30 cellular contexts compared by ENCODE assay signal in genomic region chr2:204356128-204356527, GRCh38.
DNase-seq lines count a peak whose midpoint lies in the region; ATAC-seq, FAIRE-seq and TF ChIP-seq lines count a peak whose summit lies in the region.
"Had no signal": no experiment of that assay in that cellular context is flagged by ENCODE, and none has a peak within 500 bp of the region (broad histone marks: within the 10 kb centered on the region; RNA-seq: fewer than 3 reads in every experiment).

No MANE protein-coding gene starts in this region.

- TF ChIP-seq RAD21 in K562 (CRISPR knock-in tag; conservative IDR thresholded peaks at IDR 0.05 in 1 of 2, IDR thresholded peaks at IDR 0.05 in 1 of 2) (no peak), neural cell (conservative IDR thresholded peaks at IDR 0.05) (no peak)

- no peak for DNase-seq in K562 (ENCODE audit: extremely low read depth in 1 of 4, low spot score in 3 of 4)
- DNase-seq in glutamatergic neuron = no peak
- DNase-seq in NCI-H128 (lab: John Stamatoyannopoulos, UW; ENCODE audit: unreplicated experiment) = no peak
- no peak for DNase-seq in PC-3
- DNase-seq: 8988T; ACHN; BE2C; C1 segment of cervical spinal cord; CD4-positive, alpha-beta memory T cell; CD4-positive, CD25-positive, alpha-beta regulatory T cell; CD8-positive, alpha-beta memory T cell; COR-L47; DMS 273 treated with DMSO at 0.1 percent for 48 hours; DMS153; DMS53; DMS79; DND-41; EL; GDM1 had no signal

- H2AFZ ChIP-seq in K562 (ENCODE audit: low read depth, low read length) = peak overlapping the region; percentile 80; the same call in 1 of the 2 replicates
- peak overlapping the region; percentile 18 for H2AFZ ChIP-seq in neural cell (ENCODE audit: low read depth, low read length)
- no peak overlapping the region for H2AFZ ChIP-seq in PC-3 (ENCODE audit: low read length)

- H3K36me3 Mint-ChIP-seq in brain = no peaks in the 10 kb centered on the region
- H3K36me3 Mint-ChIP-seq in glutamatergic neuron (ENCODE audit: unreplicated experiment) = no peaks in the 10 kb centered on the region
- H3K36me3 Mint-ChIP-seq: CD14-positive monocyte; CD4-positive, alpha-beta memory T cell; CD4-positive, CD25-positive, alpha-beta regulatory T cell had no signal

- H3K4me2 ChIP-seq in K562 (ENCODE audit: insufficient read depth, low read length) = no peak overlapping the region
- no peak overlapping the region for H3K4me2 ChIP-seq in neural cell (ENCODE audit: low read length)
- H3K4me2 ChIP-seq in PC-3 (ENCODE audit: low read length) = no peak overlapping the region
- H3K4me2 ChIP-seq: BLaER1 had no signal

- H3K9ac ChIP-seq in K562 (ENCODE audit: insufficient read depth in 1 of 2, low read depth in 2 of 2, low read length in 2 of 2) = no peak overlapping the region
- H3K9ac ChIP-seq in neural cell (ENCODE audit: low read length) = peak overlapping the region; percentile 34
- H3K9ac ChIP-seq in PC-3 (ENCODE audit: low read length) = no peak overlapping the region
- H3K9ac ChIP-seq: BLaER1 had no signal

- no peak for FAIRE-seq in K562 (lab: Jason Lieb, UNC)
- FAIRE-seq: A204.1, GM12878, GM12892, GM18507, GM19239 had no signal

- H3K9me3 ChIP-seq in K562 (replicated peaks; ENCODE audit: control insufficient read depth, insufficient read depth, low read depth, low read length) (no peaks in the 10 kb centered on the region), neural cell (ENCODE audit: low read length) (no peaks in the 10 kb centered on the region), PC-3 (ENCODE audit: low read length) (no peaks in the 10 kb centered on the region)
- H3K9me3 ChIP-seq: BE2C, BLaER1 had no signal

- TF ChIP-seq EP300 in K562 (IDR thresholded peaks at IDR 0.05; ENCODE audit: low read length) = no peak
- TF ChIP-seq EP300 in neural cell (conservative IDR thresholded peaks at IDR 0.05; ENCODE audit: poor library complexity, severe bottlenecking) = peak; percentile 55

- WGBS in K562 (ENCODE audit: insufficient coverage, low coverage, missing lambda C conversion rate) = 39% methylated on average over 4 of the region's 4 CpGs

- no peak for ATAC-seq in K562
- ATAC-seq in HG03521 (IDR thresholded peaks at IDR 0.05; ENCODE audit: unreplicated experiment) = no peak
- no peak for ATAC-seq in GM21423 (IDR thresholded peaks at IDR 0.05; ENCODE audit: unreplicated experiment)
- ATAC-seq in PC-3 = no peak
- ATAC-seq: GM12878 had no signal

- H3K27me3 ChIP-seq in K562 (ENCODE audit: control insufficient read depth in 2 of 2, insufficient read depth in 2 of 2, low read length in 2 of 2) (no peaks in the 10 kb centered on the region), neural cell (ENCODE audit: insufficient read depth, low read depth, low read length) (no peaks in the 10 kb centered on the region), PC-3 (ENCODE audit: low read length) (no peaks in the 10 kb centered on the region)
- H3K27me3 ChIP-seq: BE2C, BLaER1 had no signal

- H3K27me3 Mint-ChIP-seq in brain (peaks cover 4% of the 10 kb centered on the region), glutamatergic neuron (ENCODE audit: unreplicated experiment) (peaks cover 8% of the 10 kb centered on the region)

- no peaks in the 10 kb centered on the region for H3F3A ChIP-seq in neural cell (ENCODE audit: insufficient read depth, low read length, poor library complexity, severe bottlenecking)
- H3F3A ChIP-seq in PC-3 (ENCODE audit: low read length, unreplicated experiment) = no peaks in the 10 kb centered on the region

- H3K79me2 ChIP-seq in K562 (ENCODE audit: control insufficient read depth, insufficient read depth, low read length) (no peaks in the 10 kb centered on the region), neural cell (replicated peaks; ENCODE audit: insufficient read depth, low read length) (no peaks in the 10 kb centered on the region), PC-3 (ENCODE audit: low read length) (no peaks in the 10 kb centered on the region)

- H3K36me3 ChIP-seq in K562 (ENCODE audit: control insufficient read depth, insufficient read depth, low read length) (no peaks in the 10 kb centered on the region), neural cell (ENCODE audit: insufficient read depth, low read length) (no peaks in the 10 kb centered on the region), PC-3 (ENCODE audit: low read depth, low read length) (no peaks in the 10 kb centered on the region)
- H3K36me3 ChIP-seq: BE2C, BLaER1 had no signal

- in situ Hi-C loops in K562 (cut with MboI) = no loop called here

- H3K4me1 ChIP-seq in K562 (replicated peaks in 1 of 2; ENCODE audit: control insufficient read depth in 2 of 2, insufficient read depth in 2 of 2, low read length in 2 of 2) = peaks cover 0 to 27% of the 10 kb centered on the region in 2 experiments; a peak in 3 of 5 replicates
- no peaks in the 10 kb centered on the region for H3K4me1 ChIP-seq in PC-3 (ENCODE audit: insufficient read depth, low read length)
- H3K4me1 ChIP-seq: BLaER1 had no signal

- H3K9me3 Mint-ChIP-seq in brain (no peaks in the 10 kb centered on the region), glutamatergic neuron (ENCODE audit: unreplicated experiment) (peaks cover 8% of the 10 kb centered on the region)
- H3K9me3 Mint-ChIP-seq: CD4-positive, alpha-beta memory T cell; CD8-positive, alpha-beta memory T cell had no signal

- no peak overlapping the region for H3K4me3 Mint-ChIP-seq in brain
- H3K4me3 Mint-ChIP-seq in glutamatergic neuron (ENCODE audit: unreplicated experiment) = no peak overlapping the region
- H3K4me3 Mint-ChIP-seq: CD14-positive monocyte; CD4-positive, alpha-beta memory T cell; CD4-positive, CD25-positive, alpha-beta regulatory T cell; CD8-positive, alpha-beta memory T cell had no signal

- H3K27ac Mint-ChIP-seq in brain (peak overlapping the region in 3 of 5 experiments; percentile 6 to 92 (median 73)), glutamatergic neuron (ENCODE audit: unreplicated experiment) (peak overlapping the region; percentile 24)
- H3K27ac Mint-ChIP-seq: CD14-positive monocyte; CD4-positive, alpha-beta memory T cell; CD4-positive, CD25-positive, alpha-beta regulatory T cell; CD8-positive, alpha-beta memory T cell had no signal

- no TSS peak for BruUV-seq in K562 (replicated peaks; lab: Mats Ljungman, UMichigan)
- no TSS peak for BruUV-seq in PC-3 (replicated peaks; lab: Mats Ljungman, UMichigan)

- no peaks in the 10 kb centered on the region for H3K9me1 ChIP-seq in K562 (ENCODE audit: control insufficient read depth, insufficient read depth, low read length)

- H3K27ac ChIP-seq in K562 (ENCODE audit: extremely low read depth, low read depth, low read length) = no peak overlapping the region
- peak overlapping the region; percentile 65 for H3K27ac ChIP-seq in neural cell (ENCODE audit: low read length)
- no peak overlapping the region for H3K27ac ChIP-seq in PC-3 (ENCODE audit: low read length)
- H3K27ac ChIP-seq: BLaER1 had no signal

- H4K20me1 ChIP-seq in K562 (replicated peaks; ENCODE audit: control insufficient read depth, insufficient read depth, low read length) (no peaks in the 10 kb centered on the region), neural cell (ENCODE audit: insufficient read depth) (no peaks in the 10 kb centered on the region), PC-3 (ENCODE audit: low read length) (no peaks in the 10 kb centered on the region)
- H4K20me1 ChIP-seq: BLaER1 had no signal

- intact Hi-C loops in K562 (cut with micrococcal nuclease) (loop anchor here (10.0 kb wide), 1 partner anchor 189 kb away; the partner anchor contains the start of gene PARD3B), PC-3 (cut with micrococcal nuclease) (no loop called here)

- no peaks in the 10 kb centered on the region for H3K9me2 ChIP-seq in neural cell (ENCODE audit: insufficient read depth, low read length)
- H3K9me2 ChIP-seq in PC-3 (replicated peaks; ENCODE audit: low read length) = no peaks in the 10 kb centered on the region

- H3K4me1 Mint-ChIP-seq in brain = peaks cover 57% of the 10 kb centered on the region
- peaks cover 12% of the 10 kb centered on the region for H3K4me1 Mint-ChIP-seq in glutamatergic neuron (ENCODE audit: low read depth, unreplicated experiment)
- H3K4me1 Mint-ChIP-seq: CD4-positive, alpha-beta memory T cell; CD4-positive, CD25-positive, alpha-beta regulatory T cell; CD8-positive, alpha-beta memory T cell had no signal

- CTCF ChIA-PET in K562 (lab: Yijun Ruan, JAX; ENCODE audit: low intra/inter-chr PET ratio) = no interaction called here
- CTCF ChIA-PET in PC-3 (lab: Charles Lee) = no interaction called here

- TF ChIP-seq CTCF in K562 (IDR thresholded peaks at IDR 0.05 in 2 of 3, conservative IDR thresholded peaks at IDR 0.05 in 1 of 3; ENCODE audit: insufficient read depth in 2 of 3, low read depth in 1 of 3, low read length in 3 of 3) (no peak), brain (conservative IDR thresholded peaks at IDR 0.05) (no peak), glutamatergic neuron (IDR thresholded peaks at IDR 0.05; ENCODE audit: partially characterized antibody, unreplicated experiment) (no peak), neural cell (IDR thresholded peaks at IDR 0.05; ENCODE audit: poor library complexity, severe bottlenecking) (no peak), PC-3 (conservative IDR thresholded peaks at IDR 0.05; ENCODE audit: low read depth, low read length) (no peak)

- TF ChIP-seq POLR2A in K562 (conservative IDR thresholded peaks at IDR 0.05) = no peak

- no peak overlapping the region for H3K4me3 ChIP-seq in K562
- peak overlapping the region; percentile 14 for H3K4me3 ChIP-seq in neural cell (ENCODE audit: low read length)
- H3K4me3 ChIP-seq in PC-3 (ENCODE audit: low read length) = no peak overlapping the region
- H3K4me3 ChIP-seq: BLaER1, GM12878 had no signal

- POLR2A ChIA-PET in K562 (lab: Yijun Ruan, JAX) (no interaction called here), PC-3 (lab: Charles Lee; ENCODE audit: unreplicated experiment) (no interaction called here)

TF ChIP-seq in K562, 482 proteins besides CTCF, POLR2A, EP300 and RAD21:
- TF ChIP-seq TEAD1 (CRISPR knock-in tag; IDR thresholded peaks at IDR 0.05) = no peak
- peak; percentile 65 for TF ChIP-seq RFX1 (IDR thresholded peaks at IDR 0.05)
